Comparison of ENCODE assay signal across 8 cellular contexts in genomic region chr1:205749094-205749825, GRCh38. TPM values are rescaled to one million over a fixed set of nuclear protein-coding genes. Genes with fewer than 3 reads are reported as not detected.
DNase-seq lines count a peak whose midpoint lies in the region; ATAC-seq and TF ChIP-seq lines count a peak whose summit lies in the region.

No MANE protein-coding gene starts in this region.

- peak; percentile 65 for ATAC-seq in GM19351 (IDR thresholded peaks at IDR 0.05; ENCODE audit: unreplicated experiment)
- ATAC-seq in HG03469 (IDR thresholded peaks at IDR 0.05; ENCODE audit: unreplicated experiment), result peak; percentile 72
- peak; percentile 83 for ATAC-seq in left colon

- DNase-seq in NCI-H526 (lab: John Stamatoyannopoulos, UW) (peak; percentile 66 to 91), colonic mucosa (peak; percentile 96), left colon (peak; percentile 96 to 97)
- DNase-seq in activated CD4-positive, alpha-beta T cell treated with anti-CD3 and anti-CD28 coated beads for 48 hours, result peak; percentile 98
- peak; percentile 87 to 96 (median 92) for DNase-seq in stimulated activated CD4-positive, alpha-beta T cell treated with anti-CD3 and anti-CD28 coated beads, Interleukin-1b, Interleukin-23, amount 100 ng/mL, for 24 hours (ENCODE audit: low read depth in 4 of 4, low spot score in 1 of 4)

- no peaks in the 10 kb centered on the region for H3K9me3 ChIP-seq in BLaER1 treated with 17β-estradiol and CSF1 and Interleukin-3, amounts not matched to agents 10 nM and 100 nM (replicated peaks in 1 of 11)
- no peaks in the 10 kb centered on the region for H3K9me3 ChIP-seq in colonic mucosa

- TF ChIP-seq CTCF in colonic mucosa (IDR thresholded peaks at IDR 0.05), result no peak

- no peaks in the 10 kb centered on the region for H3K27me3 ChIP-seq in BLaER1 treated with 17β-estradiol and CSF1 and Interleukin-3, amounts not matched to agents 10 nM and 100 nM
- no peaks in the 10 kb centered on the region for H3K27me3 ChIP-seq in colonic mucosa

- peak overlapping the region; percentile 90 to 100 (median 96) for H3K27ac ChIP-seq in BLaER1 treated with 17β-estradiol and CSF1 and Interleukin-3, amounts not matched to agents 10 nM and 100 nM
- peak overlapping the region; percentile 89 for H3K27ac ChIP-seq in colonic mucosa

- H3K4me2 ChIP-seq in BLaER1 treated with 17β-estradiol and CSF1 and Interleukin-3, amounts not matched to agents 10 nM and 100 nM, result peak overlapping the region; percentile 81 to 95 (median 87); a peak in 21 of 22 replicates

- peak overlapping the region; percentile 65 to 88 (median 81) for H3K4me3 ChIP-seq in BLaER1 treated with 17β-estradiol and CSF1 and Interleukin-3, amounts not matched to agents 10 nM and 100 nM
- peak overlapping the region; percentile 64 for H3K4me3 ChIP-seq in colonic mucosa

- peaks cover 46 to 53% (median 50%) of the 10 kb centered on the region in 11 experiments; a peak in 21 of 22 replicates for H4K20me1 ChIP-seq in BLaER1 treated with 17β-estradiol and CSF1 and Interleukin-3, amounts not matched to agents 10 nM and 100 nM

- peaks cover 21 to 35% (median 26%) of the 10 kb centered on the region in 10 experiments for H3K4me1 ChIP-seq in BLaER1 treated with 17β-estradiol and CSF1 and Interleukin-3, amounts not matched to agents 10 nM and 100 nM
- H3K4me1 ChIP-seq in colonic mucosa, result peaks cover 7% of the 10 kb centered on the region

- peak overlapping the region; percentile 92 to 99 (median 98) for H3K9ac ChIP-seq in BLaER1 treated with 17β-estradiol and CSF1 and Interleukin-3, amounts not matched to agents 10 nM and 100 nM
- H3K9ac ChIP-seq in colonic mucosa (ENCODE audit: low read depth in 2 of 2, low read length in 2 of 2), result peak overlapping the region; percentile 74 to 85

- peaks cover 0 to 46% (median 34%) of the 10 kb centered on the region in 11 experiments; a peak in 14 of 22 replicates for H3K36me3 ChIP-seq in BLaER1 treated with 17β-estradiol and CSF1 and Interleukin-3, amounts not matched to agents 10 nM and 100 nM
- H3K36me3 ChIP-seq in colonic mucosa, result no peaks in the 10 kb centered on the region

- intact Hi-C loops in colonic mucosa (cut with DNase I) (no loop called here), left colon (cut with DNase I, micrococcal nuclease) (no loop called here)

RNA-seq across cellular contexts. Expression of gene NUCKS1, which starts 0.7 kb away (rescaled TPM):
- 100 to 1,000 TPM; 117 to 123 TPM for total RNA-seq in colonic mucosa
- 10 to 100 TPM; 74.6 to 78.1 TPM for total RNA-seq in left colon

RNA-seq across cellular contexts. Expression of gene RAB29, which starts 26.0 kb away (rescaled TPM):
- total RNA-seq in colonic mucosa, result 10 to 100 TPM in 1 of 2 donors, 1 to 10 TPM in 1; 7.5 to 10.2 TPM
- total RNA-seq in left colon, result 1 to 10 TPM; 7.3 to 8.0 TPM

Comparison
In these comparisons a context has a peak if more than half of its experiments do, and no peak if none do; other contexts are left out.
1. Peak in every context shown above with its lines: DNase-seq, ATAC-seq, H3K4me3 ChIP-seq and H3K27ac ChIP-seq.